Comparison of ENCODE assay signal across 18 cellular contexts in the genomic region with DNA sequence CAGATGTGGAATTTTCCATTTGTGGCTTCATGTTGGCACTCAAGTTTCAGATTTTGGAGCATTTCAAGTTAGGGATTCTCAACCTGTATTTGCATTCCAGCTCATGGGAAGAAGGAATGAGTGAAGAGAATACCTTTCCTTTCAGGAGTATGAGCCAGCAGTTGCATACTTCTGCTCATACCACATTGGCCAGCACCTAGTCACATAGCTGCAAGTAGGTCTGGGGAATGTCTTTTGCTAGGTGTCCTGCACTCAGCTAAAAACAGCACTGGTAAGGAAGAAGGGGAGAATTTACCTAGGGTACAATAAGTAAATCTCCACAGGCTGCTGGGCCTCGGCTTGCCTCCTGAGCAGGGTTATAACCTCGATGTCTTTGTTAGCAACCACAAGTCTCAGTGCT. TPM values are rescaled to one million over a fixed set of nuclear protein-coding genes. Genes with fewer than 3 reads are reported as not detected.
"Had no signal": no experiment of that assay in that cellular context is flagged by ENCODE, and none has a peak within 500 bp of the region (broad histone marks: within the 10 kb centered on the region; RNA-seq: fewer than 3 reads in every experiment).

No MANE protein-coding gene starts in this region.

- ATAC-seq: activated CD4-positive, CD25-positive, alpha-beta regulatory T cell treated with anti-CD3 and anti-CD28 coated beads, Interleukin-2, amount 50 U/mL, for 24 hours; body of pancreas; left cardiac atrium; psoas muscle had no signal

- H3K9me3 ChIP-seq: body of pancreas, colonic mucosa, esophagus squamous epithelium, psoas muscle, sigmoid colon had no signal

- H3K4me3 ChIP-seq: body of pancreas, colonic mucosa, esophagus squamous epithelium, psoas muscle, sigmoid colon, spleen had no signal

- H3K27ac ChIP-seq: body of pancreas, colonic mucosa, esophagus squamous epithelium, psoas muscle, sigmoid colon, spleen had no signal

- H3K36me3 ChIP-seq: colonic mucosa, esophagus squamous epithelium, sigmoid colon had no signal

- H3K4me3 Mint-ChIP-seq: activated naive CD8-positive, alpha-beta T cell; immature natural killer cell; neural crest cell had no signal

- H3K27me3 ChIP-seq: body of pancreas, colonic mucosa, esophagus squamous epithelium, sigmoid colon, spleen had no signal

- DNase-seq: activated CD4-positive, alpha-beta T cell treated with anti-CD3 and anti-CD28 coated beads, Interleukin-2, amount 50 U/mL, for 1 hour; activated CD8-positive, alpha-beta memory T cell treated with anti-CD3 and anti-CD28 coated beads for 24 hours; activated gamma-delta T cell treated with Interleukin-2 at 50 U/mL for 16 hours; amniotic stem cell; body of pancreas; central memory CD4-positive, alpha-beta T cell; colonic mucosa; esophagus squamous epithelium; hypothalamus; immature natural killer cell; left cardiac atrium; psoas muscle; sigmoid colon; spleen; stimulated activated CD4-positive, alpha-beta T cell treated with anti-CD3 and anti-CD28 coated beads, Interleukin-1b, Interleukin-23, amount 100 ng/mL, for 48 hours had no signal

- H3K4me1 Mint-ChIP-seq: immature natural killer cell had no signal

- H3K27ac Mint-ChIP-seq: activated naive CD8-positive, alpha-beta T cell; immature natural killer cell had no signal

- H3K27me3 Mint-ChIP-seq: activated naive CD8-positive, alpha-beta T cell had no signal

- H3K9me3 Mint-ChIP-seq: neural crest cell had no signal

- H3K4me1 ChIP-seq: body of pancreas, colonic mucosa, esophagus squamous epithelium, psoas muscle, sigmoid colon, spleen had no signal

RNA-seq across cellular contexts. Expression of a gene that starts 24.6 kb away (rescaled TPM):
- total RNA-seq: esophagus squamous epithelium had no signal
